In genomic region chr10:119319161-119319919, GRCh38 we compare ENCODE assay signal across 2 cellular contexts.
TF ChIP-seq lines count a peak whose summit lies in the region.

No MANE protein-coding gene starts in this region.

TF ChIP-seq in HepG2, 621 proteins besides CTCF, POLR2A, EP300 and RAD21 (continues in another document):
- TF ChIP-seq ADNP (CRISPR knock-in tag; IDR thresholded peaks at IDR 0.05): peak; percentile 60; the same call in 1 of the 2 replicates
- TF ChIP-seq TEAD3 (CRISPR knock-in tag; optimal IDR thresholded peaks at IDR 0.05; ENCODE audit: borderline replicate concordance): peak; percentile 61
- TF ChIP-seq RARG (CRISPR knock-in tag; IDR thresholded peaks at IDR 0.05; ENCODE audit: low read depth): no peak
- TF ChIP-seq SALL1 (CRISPR knock-in tag; IDR thresholded peaks at IDR 0.05): no peak
- TF ChIP-seq ZBTB33 (CRISPR knock-in tag; IDR thresholded peaks at IDR 0.05): peak; percentile 85
- peak; percentile 79 for TF ChIP-seq FOSL2 (CRISPR knock-in tag; IDR thresholded peaks at IDR 0.05)
- peak; percentile 77 for TF ChIP-seq ZNF263 (CRISPR knock-in tag; IDR thresholded peaks at IDR 0.05)
- TF ChIP-seq TFAP4 (IDR thresholded peaks at IDR 0.05; ENCODE audit: borderline replicate concordance, low read depth): peak; percentile 11; the same call in 1 of the 2 replicates
- peak; percentile 66; the same call in 1 of the 2 replicates for TF ChIP-seq ZMYM3 (CRISPR knock-in tag; IDR thresholded peaks at IDR 0.05)
- TF ChIP-seq ZNF687 (CRISPR knock-in tag; IDR thresholded peaks at IDR 0.05): peak; percentile 58
- TF ChIP-seq ETV5 (CRISPR knock-in tag; IDR thresholded peaks at IDR 0.05; ENCODE audit: borderline replicate concordance): peak; percentile 56; the same call in 1 of the 2 replicates
- no peak for TF ChIP-seq ZZZ3 (CRISPR knock-in tag; IDR thresholded peaks at IDR 0.05; ENCODE audit: borderline replicate concordance)
- no peak for TF ChIP-seq LCORL (IDR thresholded peaks at IDR 0.05)
- TF ChIP-seq LCORL (CRISPR knock-in tag; IDR thresholded peaks at IDR 0.05): 0 out of 2 replicates have a peak, but pooled peaks have one; percentile 51
- TF ChIP-seq RCOR2 (CRISPR knock-in tag; IDR thresholded peaks at IDR 0.05): peak; percentile 30; the same call in 1 of the 2 replicates
- no peak for TF ChIP-seq ZNF496 (CRISPR knock-in tag; IDR thresholded peaks at IDR 0.05; ENCODE audit: insufficient replicate concordance)
- TF ChIP-seq RARA (CRISPR knock-in tag; IDR thresholded peaks at IDR 0.05): peak; percentile 55; the same call in 1 of the 2 replicates
- TF ChIP-seq HOXA3 (CRISPR knock-in tag; IDR thresholded peaks at IDR 0.05): 0 out of 2 replicates have a peak, but pooled peaks have one; percentile 11
- TF ChIP-seq ZNF629 (CRISPR knock-in tag; conservative IDR thresholded peaks at IDR 0.05): peak; percentile 93
- TF ChIP-seq SAP130 (CRISPR knock-in tag; IDR thresholded peaks at IDR 0.05; ENCODE audit: low read depth): peak; percentile 56
- TF ChIP-seq MIER3 (CRISPR knock-in tag; IDR thresholded peaks at IDR 0.05; ENCODE audit: borderline replicate concordance): no peak
- TF ChIP-seq ZNF530 (CRISPR knock-in tag; IDR thresholded peaks at IDR 0.05; ENCODE audit: low read depth): no peak
- no peak for TF ChIP-seq ETV6 (CRISPR knock-in tag; conservative IDR thresholded peaks at IDR 0.05)
- TF ChIP-seq POGK (CRISPR knock-in tag; conservative IDR thresholded peaks at IDR 0.05): no peak
- TF ChIP-seq ATF1 (CRISPR knock-in tag; IDR thresholded peaks at IDR 0.05): no peak

TF ChIP-seq in H1, 55 proteins besides CTCF, POLR2A, EP300 and RAD21:
- no peak for TF ChIP-seq ATF3 (IDR thresholded peaks at IDR 0.05; ENCODE audit: insufficient read depth, low read depth, low read length)
- no peak for TF ChIP-seq GABPA (IDR thresholded peaks at IDR 0.05; ENCODE audit: borderline replicate concordance, insufficient read depth, low read length)
- TF ChIP-seq GTF2F1 (IDR thresholded peaks at IDR 0.05; ENCODE audit: borderline replicate concordance, low read depth, low read length): no peak
- TF ChIP-seq CBX5 (IDR thresholded peaks at IDR 0.05; ENCODE audit: low read depth, low read length): no peak
- TF ChIP-seq TEAD4 (IDR thresholded peaks at IDR 0.05; ENCODE audit: low read depth, low read length): no peak
- TF ChIP-seq SUZ12 (IDR thresholded peaks at IDR 0.05; ENCODE audit: low read length): no peak
- TF ChIP-seq JUN (IDR thresholded peaks at IDR 0.05; ENCODE audit: low read depth, low read length): no peak
- TF ChIP-seq RBBP5 (IDR thresholded peaks at IDR 0.05; ENCODE audit: borderline replicate concordance, low read depth, low read length): no peak
- no peak for TF ChIP-seq EGR1 (IDR thresholded peaks at IDR 0.05; ENCODE audit: borderline replicate concordance, low read depth, low read length)
- no peak for TF ChIP-seq SAP30 (IDR thresholded peaks at IDR 0.05; ENCODE audit: insufficient read depth, insufficient replicate concordance, low read length)
